10 cellular contexts compared by ENCODE assay signal in the genomic region with DNA sequence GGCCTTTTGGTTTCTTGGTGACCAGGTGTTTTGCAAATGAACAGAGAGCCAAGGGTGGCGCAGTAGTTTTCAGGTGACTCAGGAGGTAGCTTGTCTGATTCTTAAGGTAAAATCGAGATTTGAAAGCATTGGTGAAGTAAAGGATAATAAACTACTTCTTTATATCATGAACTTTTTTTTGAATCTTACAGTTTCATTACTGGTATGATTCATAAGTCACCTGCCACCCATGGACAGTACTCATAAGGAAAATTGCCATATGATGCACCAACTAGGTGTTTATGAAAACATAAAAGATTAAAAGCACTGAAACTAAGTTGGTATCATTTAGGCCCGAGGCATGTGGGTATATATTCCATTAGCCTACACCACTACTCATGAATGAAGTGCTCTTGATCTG.
A peak's percentile ranks its signal among the peaks of the same experiment; 100 is the strongest.
DNase-seq lines count a peak whose midpoint lies in the region; ATAC-seq and TF ChIP-seq lines count a peak whose summit lies in the region.
"Had no signal": no experiment of that assay in that cellular context is flagged by ENCODE, and none has a peak within 500 bp of the region (broad histone marks: within the 10 kb centered on the region; RNA-seq: fewer than 3 reads in every experiment).

No MANE protein-coding gene starts in this region.

- peak; percentile 50 for ATAC-seq in GM21825 (IDR thresholded peaks at IDR 0.05; ENCODE audit: unreplicated experiment)

- peak; percentile 14; the same call in 1 of the 2 replicates for TF ChIP-seq CTCF in OCI-LY3 (IDR thresholded peaks at IDR 0.05; ENCODE audit: low read depth, low read length)

- DNase-seq in activated T-cell treated with anti-CD3 and anti-CD28 coated beads for 24 hours (ENCODE audit: low read depth) (peak; percentile 28), NCI-H82 treated with DMSO at 0.1 percent for 48 hours (lab: John Stamatoyannopoulos, UW; ENCODE audit: unreplicated experiment) (no peak), amniotic stem cell (lab: John Stamatoyannopoulos, UW) (no peak), NCI-H2227 (lab: John Stamatoyannopoulos, UW; ENCODE audit: unreplicated experiment) (no peak)
- no peak for DNase-seq in activated T-cell treated with anti-CD3 and anti-CD28 coated beads, Interleukin-2, amount 50 U/mL, for 1 hour
- DNase-seq in stimulated activated CD4-positive, alpha-beta T cell treated with anti-CD3 and anti-CD28 coated beads, TNF-alpha, amount 100 ng/mL, for 24 hours (ENCODE audit: low read depth in 3 of 3) = peak in 2 of 3 experiments; percentile 12 to 24
- DNase-seq: occipital lobe had no signal

- H3K27ac ChIP-seq in OCI-LY3 (ENCODE audit: low read length) = peak overlapping the region; percentile 75
- H3K27ac ChIP-seq: GM23248 had no signal

- peaks cover 24% of the 10 kb centered on the region for H3K79me2 ChIP-seq in OCI-LY3 (ENCODE audit: low read length)

- peak overlapping the region; percentile 77 for H3K4me2 ChIP-seq in OCI-LY3 (ENCODE audit: low read length)

- H3K9ac ChIP-seq in OCI-LY3 (ENCODE audit: low read length) = peak overlapping the region; percentile 23; the same call in 1 of the 2 replicates
- H3K9ac ChIP-seq: GM23248 had no signal

- peak overlapping the region; percentile 45 for H3K4me3 ChIP-seq in OCI-LY3 (ENCODE audit: low read length)
- H3K4me3 ChIP-seq: GM23248 had no signal

- H3K36me3 ChIP-seq in OCI-LY3 (replicated peaks; ENCODE audit: low read depth, low read length) = no peaks in the 10 kb centered on the region

- peaks cover 57% of the 10 kb centered on the region for H3K4me1 ChIP-seq in OCI-LY3 (ENCODE audit: low read length)

- H4K20me1 ChIP-seq in OCI-LY3 (ENCODE audit: insufficient read depth, low read length) = peaks cover 3% of the 10 kb centered on the region; the same call in 1 of the 2 replicates

- no peaks in the 10 kb centered on the region for H3K27me3 ChIP-seq in OCI-LY3 (ENCODE audit: low read depth, low read length)

- H3K9me3 ChIP-seq in OCI-LY3 (ENCODE audit: insufficient read depth, low read length) = no peaks in the 10 kb centered on the region

- H2AFZ ChIP-seq in OCI-LY3 (ENCODE audit: low read depth, low read length) = no peak overlapping the region
- H2AFZ ChIP-seq: GM23248 had no signal

Comparison
In these comparisons a context has a peak if more than half of its experiments do, and no peak if none do; other contexts are left out.
1. DNase-seq: peak in activated T-cell treated with anti-CD3 and anti-CD28 coated beads for 24 hours (single experiment) and stimulated activated CD4-positive, alpha-beta T cell treated with anti-CD3 and anti-CD28 coated beads, TNF-alpha, amount 100 ng/mL, for 24 hours (2 of 3); none in activated T-cell treated with anti-CD3 and anti-CD28 coated beads, Interleukin-2, amount 50 U/mL, for 1 hour (single experiment), NCI-H82 treated with DMSO at 0.1 percent for 48 hours (single experiment), amniotic stem cell (single experiment) and NCI-H2227 (single experiment).